8 cellular contexts compared by ENCODE assay signal in the genomic region with DNA sequence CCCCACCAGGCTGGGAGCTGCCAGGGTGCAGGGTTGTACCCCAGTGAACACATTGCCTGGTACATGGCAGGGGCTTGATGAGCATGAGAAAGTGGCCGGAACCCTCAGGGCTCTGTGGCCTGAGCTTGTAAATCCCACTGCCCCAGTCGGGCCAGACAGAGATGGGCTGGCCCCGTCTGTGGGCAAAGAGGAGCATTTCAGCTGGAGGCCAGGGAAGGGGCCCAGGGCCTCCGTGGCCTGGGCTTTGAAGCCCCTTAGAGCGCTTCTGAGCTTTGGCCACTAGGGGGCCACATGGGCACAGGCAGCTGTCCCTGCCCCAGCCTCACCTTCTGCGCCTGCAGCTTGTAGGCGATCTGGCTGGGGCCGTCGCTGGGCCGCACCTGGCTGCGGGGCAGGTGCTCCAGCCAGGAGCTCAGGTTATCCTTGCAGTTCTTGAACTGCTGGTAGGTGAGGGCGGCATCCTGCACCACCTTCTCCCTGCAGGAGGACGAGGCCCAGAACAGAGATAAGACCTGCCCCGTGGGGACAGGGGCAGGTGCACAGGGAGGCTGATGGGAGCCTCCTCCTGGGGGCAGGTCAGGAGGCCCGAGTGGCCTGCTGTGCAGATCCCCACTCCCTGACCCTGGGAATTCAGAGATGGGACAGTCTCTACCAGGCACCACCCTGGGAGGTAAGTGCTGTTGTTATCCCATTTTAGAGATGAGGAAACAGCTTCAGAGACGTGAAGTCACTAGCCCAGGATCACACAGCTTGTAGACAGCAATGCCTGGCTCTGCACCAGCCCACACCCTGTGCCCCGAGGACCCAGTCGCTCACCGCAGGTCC. TPM values are rescaled to one million over a fixed set of nuclear protein-coding genes. Genes with fewer than 3 reads are reported as not detected.
DNase-seq lines count a peak whose midpoint lies in the region; ATAC-seq lines count a peak whose summit lies in the region.

No MANE protein-coding gene starts in this region.

- no peak overlapping the region for H2BK15ac ChIP-seq in mesendoderm (replicated peaks; ENCODE audit: low read depth)

- H3K56ac ChIP-seq in mesendoderm (ENCODE audit: low read length), result peak overlapping the region; percentile 52

- no peak overlapping the region for H3K4ac ChIP-seq in mesendoderm (ENCODE audit: low read depth, low read length)

- H3K27me3 Mint-ChIP-seq in activated CD4-positive, alpha-beta memory T cell treated with anti-CD3 and anti-CD28 coated beads for 36 hours, result no peaks in the 10 kb centered on the region

- H2BK120ac ChIP-seq in mesendoderm (ENCODE audit: low read depth, low read length), result no peak overlapping the region

- H3K36me3 Mint-ChIP-seq in activated CD4-positive, alpha-beta memory T cell treated with anti-CD3 and anti-CD28 coated beads for 36 hours, result no peaks in the 10 kb centered on the region

- H3K79me1 ChIP-seq in mesendoderm (ENCODE audit: low read length), result no peaks in the 10 kb centered on the region

- H3K27me3 ChIP-seq in mesendoderm (ENCODE audit: insufficient read depth, low read length, poor library complexity), result no peaks in the 10 kb centered on the region

- H3K4me3 ChIP-seq in mesendoderm (ENCODE audit: low read length), result no peak overlapping the region

- H3K4me1 Mint-ChIP-seq in activated CD4-positive, alpha-beta memory T cell treated with anti-CD3 and anti-CD28 coated beads for 36 hours (ENCODE audit: low read depth), result peaks cover 5% of the 10 kb centered on the region

- peak; percentile 97 for DNase-seq in D341Med (ENCODE audit: low spot score)
- DNase-seq in NCI-H748 treated with DMSO at 0.1 percent for 48 hours (lab: John Stamatoyannopoulos, UW), result peak; percentile 37
- peak; percentile 85 for DNase-seq in activated CD4-positive, alpha-beta memory T cell treated with anti-CD3 and anti-CD28 coated beads for 36 hours
- DNase-seq in effector CD8-positive, alpha-beta T cell (lab: John Stamatoyannopoulos, UW), result peak; percentile 64
- peak; percentile 86 for DNase-seq in mesendoderm
- DNase-seq in stimulated activated CD8-positive, alpha-beta memory T cell treated with anti-CD3 and anti-CD28 coated beads, Interleukin-2, amount 100 ng/mL, for 1 hour (ENCODE audit: low read depth in 2 of 2), result peak; percentile 63 to 65

- H3K18ac ChIP-seq in mesendoderm (ENCODE audit: low read length), result no peak overlapping the region

- POLR2A ChIA-PET in activated CD4-positive, alpha-beta memory T cell treated with anti-CD3 and anti-CD28 coated beads for 36 hours (lab: Charles Lee), result interaction anchor here (1.1 kb wide), 1 partner anchor 58 kb away, joined by 4 read pairs; a partner anchor contains a TSS

- no peaks in the 10 kb centered on the region for H3K79me2 ChIP-seq in mesendoderm (ENCODE audit: control insufficient read depth, insufficient read depth, low read length)

- no peak overlapping the region for H3K23ac ChIP-seq in mesendoderm (ENCODE audit: low read length)

- H3K36me3 ChIP-seq in mesendoderm (ENCODE audit: control insufficient read depth, insufficient read depth, low read length), result no peaks in the 10 kb centered on the region

- ATAC-seq in HG03354 (IDR thresholded peaks at IDR 0.05; ENCODE audit: poor library complexity, severe bottlenecking, unreplicated experiment) (peak; percentile 55), HG02852 (IDR thresholded peaks at IDR 0.05; ENCODE audit: unreplicated experiment) (no peak)

- H4K8ac ChIP-seq in mesendoderm (ENCODE audit: low read depth, low read length), result no peak overlapping the region

- WGBS in mesendoderm (ENCODE audit: extremely low coverage, insufficient coverage, low lambda C conversion rate), result no CpG with 5 or more reads among the region's 19 CpGs

- CTCF ChIA-PET in activated CD4-positive, alpha-beta memory T cell treated with anti-CD3 and anti-CD28 coated beads for 36 hours (lab: Charles Lee), result interaction anchor here (0.6 to 13.4 kb wide), 69 partner anchors 12 to 400 kb away, joined by 3 to 170 read pairs (median 4); a partner anchor contains a TSS

- no peak overlapping the region for H4K5ac ChIP-seq in mesendoderm (ENCODE audit: low read length)

- H3K9me3 Mint-ChIP-seq in activated CD4-positive, alpha-beta memory T cell treated with anti-CD3 and anti-CD28 coated beads for 36 hours, result no peaks in the 10 kb centered on the region

- H3K4me2 ChIP-seq in mesendoderm (ENCODE audit: low read length), result no peak overlapping the region

- H3K4me3 Mint-ChIP-seq in activated CD4-positive, alpha-beta memory T cell treated with anti-CD3 and anti-CD28 coated beads for 36 hours, result no peak overlapping the region

- no peak overlapping the region for H3K27ac ChIP-seq in mesendoderm (ENCODE audit: low read depth, low read length)

- no peak overlapping the region for H2AK5ac ChIP-seq in mesendoderm (ENCODE audit: low read length)

- intact Hi-C loops in activated CD4-positive, alpha-beta memory T cell treated with anti-CD3 and anti-CD28 coated beads for 36 hours (cut with micrococcal nuclease), result loop anchor here (2.0 kb wide), 2 partner anchors 88 to 284 kb away; a partner anchor contains a TSS

- H3K9ac ChIP-seq in mesendoderm (ENCODE audit: low read length), result no peak overlapping the region

- no peaks in the 10 kb centered on the region for H3K4me1 ChIP-seq in mesendoderm (ENCODE audit: control insufficient read depth, low read depth, low read length)

- H2BK5ac ChIP-seq in mesendoderm (ENCODE audit: low read length), result no peak overlapping the region

- H3K27ac Mint-ChIP-seq in activated CD4-positive, alpha-beta memory T cell treated with anti-CD3 and anti-CD28 coated beads for 36 hours, result peak overlapping the region; percentile 15

RNA-seq across cellular contexts. Expression of a gene that starts 12.8 kb away (rescaled TPM):
- under 1 TPM in 1 of 2 experiments, not detected in 1; 0.02 TPM for total RNA-seq in activated CD4-positive, alpha-beta memory T cell treated with anti-CD3 and anti-CD28 coated beads for 36 hours
- 0.14 TPM for polyA plus RNA-seq in mesendoderm (2013, experiment 1 of 2)
- 0.11 TPM for polyA plus RNA-seq in mesendoderm (2013, experiment 2 of 2)

RNA-seq across cellular contexts. Expression of a gene that starts 13.7 kb away (rescaled TPM):
- 1 to 10 TPM; 2.9 to 3.7 TPM for total RNA-seq in activated CD4-positive, alpha-beta memory T cell treated with anti-CD3 and anti-CD28 coated beads for 36 hours
- 6.2 TPM for polyA plus RNA-seq in mesendoderm (2013, experiment 1 of 2)
- polyA plus RNA-seq in mesendoderm (2013, experiment 2 of 2), result 6.2 TPM

RNA-seq across cellular contexts. Expression of a gene that starts 35.3 kb away (rescaled TPM):
- 10 to 100 TPM; 11.4 to 12.3 TPM for total RNA-seq in activated CD4-positive, alpha-beta memory T cell treated with anti-CD3 and anti-CD28 coated beads for 36 hours
- 16.1 TPM for polyA plus RNA-seq in mesendoderm (2013, experiment 1 of 2)
- polyA plus RNA-seq in mesendoderm (2013, experiment 2 of 2), result 15.1 TPM

RNA-seq across cellular contexts. Expression of a gene that starts 35.3 kb away (rescaled TPM):
- total RNA-seq in activated CD4-positive, alpha-beta memory T cell treated with anti-CD3 and anti-CD28 coated beads for 36 hours, result 10 to 100 TPM; 34.0 to 35.1 TPM
- polyA plus RNA-seq in mesendoderm (2013, experiment 1 of 2), result 11.1 TPM
- polyA plus RNA-seq in mesendoderm (2013, experiment 2 of 2), result 10.8 TPM

RNA-seq across cellular contexts. Expression of a gene that starts 58.0 kb away (rescaled TPM):
- 100 to 1,000 TPM; 142 to 148 TPM for total RNA-seq in activated CD4-positive, alpha-beta memory T cell treated with anti-CD3 and anti-CD28 coated beads for 36 hours
- polyA plus RNA-seq in mesendoderm (2013, experiment 1 of 2), result 61.7 TPM
- 60.7 TPM for polyA plus RNA-seq in mesendoderm (2013, experiment 2 of 2)

Comparison
In these comparisons a context has a peak if more than half of its experiments do, and no peak if none do; other contexts are left out.
1. DNase-seq: peak in every context shown above with its lines; median percentile 97 in D341Med; 86 in mesendoderm; 85 in activated CD4-positive, alpha-beta memory T cell treated with anti-CD3 and anti-CD28 coated beads for 36 hours; 64 in effector CD8-positive, alpha-beta T cell; 64 in stimulated activated CD8-positive, alpha-beta memory T cell treated with anti-CD3 and anti-CD28 coated beads, Interleukin-2, amount 100 ng/mL, for 1 hour; 37 in NCI-H748 treated with DMSO at 0.1 percent for 48 hours.